ENCODE assay signal across 16 cellular contexts in genomic region chr4:19883841-19884240, GRCh38.
"Had no signal": no experiment of that assay in that cellular context is flagged by ENCODE, and none has a peak within 500 bp of the region (broad histone marks: within the 10 kb centered on the region; RNA-seq: fewer than 3 reads in every experiment).

No MANE protein-coding gene starts in this region.

- H3K27me3 ChIP-seq: cardiac muscle cell had no signal

- H3K4me3 ChIP-seq: cardiac muscle cell, coronary artery, left ventricle myocardium inferior had no signal

- H3K27ac ChIP-seq: cardiac muscle cell, coronary artery, epithelial cell of prostate, left ventricle myocardium inferior had no signal

- H3K4me1 ChIP-seq: left ventricle myocardium inferior had no signal

- H3K36me3 ChIP-seq: cardiac muscle cell, left ventricle myocardium inferior had no signal

- ATAC-seq: sciatic nerve had no signal

- DNase-seq: activated CD4-positive, alpha-beta memory T cell treated with anti-CD3 and anti-CD28 coated beads, Interleukin-2, amount 10 ng/mL, durations not matched to agents 7 days and 5 days; activated gamma-delta T cell; activated naive CD8-positive, alpha-beta T cell treated with anti-CD3 and anti-CD28 coated beads for 36 hours; activated T-cell treated with anti-CD3 and anti-CD28 coated beads, Interleukin-2, amount 50 U/mL, for 48 hours; aorta; effector CD8-positive, alpha-beta T cell; kidney; left ventricle myocardium inferior; mesendoderm; stimulated activated CD4-positive, alpha-beta T cell treated with anti-CD3 and anti-CD28 coated beads, Interleukin-12 subunit alpha, Interleukin-12 subunit beta, amount 100 ng/mL, for 4 hours; stimulated activated naive CD4-positive, alpha-beta T cell treated with Interleukin-2 at 50 U/mL for 16 hours; T-helper 9 cell had no signal
